ENCODE assay signal across 29 cellular contexts in the genomic region with DNA sequence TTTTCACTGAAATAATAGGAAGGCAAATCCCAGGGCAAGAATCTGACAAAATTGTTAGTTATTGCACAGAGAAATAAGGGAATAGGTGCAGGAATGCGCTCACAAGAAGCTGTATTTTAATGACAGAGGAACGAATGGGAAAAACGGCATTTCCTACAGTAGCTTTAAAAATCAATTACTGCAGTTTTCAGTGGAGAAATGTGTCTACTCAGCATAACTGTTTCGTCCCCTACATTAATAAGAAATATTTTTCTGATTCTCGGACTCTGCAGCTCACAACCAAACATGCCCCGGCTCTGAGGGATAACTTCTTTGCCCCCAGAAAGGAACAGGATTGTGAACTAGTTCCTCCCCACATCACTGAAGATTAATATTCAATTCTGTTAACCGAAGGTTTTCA. TPM values are rescaled to one million over a fixed set of nuclear protein-coding genes. Genes with fewer than 3 reads are reported as not detected.
DNase-seq lines count a peak whose midpoint lies in the region; ATAC-seq, FAIRE-seq and TF ChIP-seq lines count a peak whose summit lies in the region.
"Had no signal": no experiment of that assay in that cellular context is flagged by ENCODE, and none has a peak within 500 bp of the region (broad histone marks: within the 10 kb centered on the region; RNA-seq: fewer than 3 reads in every experiment).

No MANE protein-coding gene starts in this region.

- H3K79me2 ChIP-seq in HepG2 (ENCODE audit: insufficient read depth, low read length): no peaks in the 10 kb centered on the region
- H3K79me2 ChIP-seq in K562 (ENCODE audit: control insufficient read depth, insufficient read depth, low read length): no peaks in the 10 kb centered on the region

- H3K9me1 ChIP-seq in K562 (ENCODE audit: control insufficient read depth, insufficient read depth, low read length): no peaks in the 10 kb centered on the region

- H3K4me2 ChIP-seq in HepG2 (ENCODE audit: low read depth, low read length) (no peak overlapping the region), K562 (ENCODE audit: insufficient read depth, low read length) (no peak overlapping the region)
- H3K4me2 ChIP-seq: BLaER1 had no signal

- ATAC-seq in HepG2 (no peak), right lobe of liver (no peak), K562 (no peak), body of pancreas (no peak)
- ATAC-seq: GM12878 had no signal

- 12% methylated on average over 7 of the region's 7 CpGs for WGBS in HepG2 (ENCODE audit: low lambda C conversion rate)
- WGBS in right lobe of liver (ENCODE audit: insufficient coverage, low coverage, low lambda C conversion rate, missing lambda C conversion rate): 55% methylated on average over 6 of the region's 7 CpGs
- 1% methylated on average over 7 of the region's 7 CpGs for WGBS in K562 (ENCODE audit: insufficient coverage, low coverage, missing lambda C conversion rate)
- WGBS in body of pancreas, 2 donors: 54 to 56% methylated on average over 7 of the region's 7 CpGs

- no peak for TF ChIP-seq CTCF in HepG2 (CRISPR knock-in tag; IDR thresholded peaks at IDR 0.05)
- TF ChIP-seq CTCF in right lobe of liver (IDR thresholded peaks at IDR 0.05): no peak
- no peak for TF ChIP-seq CTCF in K562 (IDR thresholded peaks at IDR 0.05 in 2 of 3, conservative IDR thresholded peaks at IDR 0.05 in 1 of 3; ENCODE audit: insufficient read depth in 2 of 3, low read depth in 1 of 3, low read length in 3 of 3)
- no peak for TF ChIP-seq CTCF in body of pancreas (IDR thresholded peaks at IDR 0.05)
- no peak for TF ChIP-seq CTCF in GM13977 (IDR thresholded peaks at IDR 0.05; ENCODE audit: extremely low read depth, insufficient read depth, missing control alignments)

- H3K27ac ChIP-seq in HepG2 (ENCODE audit: extremely low read length, insufficient read depth, low read length) (no peak overlapping the region), right lobe of liver (no peak overlapping the region), K562 (ENCODE audit: extremely low read depth, low read depth, low read length) (no peak overlapping the region), body of pancreas (no peak overlapping the region)
- H3K27ac ChIP-seq: 22Rv1, BLaER1 had no signal

- FAIRE-seq in HepG2 (lab: Jason Lieb, UNC): no peak
- FAIRE-seq in K562 (lab: Jason Lieb, UNC): no peak
- FAIRE-seq: GM12878, GM12892, GM19239 had no signal

- no peaks in the 10 kb centered on the region for H4K20me1 ChIP-seq in HepG2 (ENCODE audit: insufficient read depth, low read length)
- no peaks in the 10 kb centered on the region for H4K20me1 ChIP-seq in K562 (replicated peaks; ENCODE audit: control insufficient read depth, insufficient read depth, low read length)
- H4K20me1 ChIP-seq: BLaER1 had no signal

- TF ChIP-seq EP300 in HepG2 (IDR thresholded peaks at IDR 0.05; ENCODE audit: low read depth in 2 of 2, low read length in 2 of 2) (no peak), HepG2 (CRISPR knock-in tag; IDR thresholded peaks at IDR 0.05; ENCODE audit: borderline replicate concordance) (no peak), K562 (IDR thresholded peaks at IDR 0.05; ENCODE audit: low read length) (no peak)

- no peak for TF ChIP-seq POLR2A in HepG2 (IDR thresholded peaks at IDR 0.05; ENCODE audit: insufficient read depth in 1 of 2, low read depth in 2 of 2, low read length in 2 of 2)
- no peak for TF ChIP-seq POLR2A in right lobe of liver (IDR thresholded peaks at IDR 0.05)
- no peak for TF ChIP-seq POLR2A in K562 (conservative IDR thresholded peaks at IDR 0.05)
- TF ChIP-seq POLR2A in body of pancreas (IDR thresholded peaks at IDR 0.05): no peak

- CTCF ChIA-PET in HepG2 (lab: Yijun Ruan, JAX; ENCODE audit: low intra/inter-chr PET ratio, low total read pairs): no interaction called here
- CTCF ChIA-PET in K562 (lab: Yijun Ruan, JAX; ENCODE audit: low intra/inter-chr PET ratio): no interaction called here

- H3K9me3 ChIP-seq in HepG2 (ENCODE audit: low read length) (no peaks in the 10 kb centered on the region), right lobe of liver (no peaks in the 10 kb centered on the region), K562 (replicated peaks; ENCODE audit: control insufficient read depth, insufficient read depth, low read depth, low read length) (no peaks in the 10 kb centered on the region), body of pancreas (no peaks in the 10 kb centered on the region)
- H3K9me3 ChIP-seq: BE2C, BLaER1 had no signal

- TF ChIP-seq RAD21 in HepG2 (CRISPR knock-in tag; IDR thresholded peaks at IDR 0.05) (no peak), K562 (CRISPR knock-in tag; conservative IDR thresholded peaks at IDR 0.05 in 1 of 2, IDR thresholded peaks at IDR 0.05 in 1 of 2) (no peak)

- H3K27me3 ChIP-seq in HepG2 (ENCODE audit: control insufficient read depth in 1 of 2, insufficient read depth in 2 of 2, low read length in 2 of 2) (peaks cover 1 to 4% of the 10 kb centered on the region in 2 experiments; a peak in 2 of 5 replicates), right lobe of liver (no peaks in the 10 kb centered on the region), K562 (ENCODE audit: control insufficient read depth in 2 of 2, insufficient read depth in 2 of 2, low read length in 2 of 2) (no peaks in the 10 kb centered on the region), body of pancreas (no peaks in the 10 kb centered on the region)
- H3K27me3 ChIP-seq: BE2C, BLaER1 had no signal

- DNase-seq in HepG2 (ENCODE audit: low spot score) (no peak), right lobe of liver (no peak), K562 (ENCODE audit: extremely low read depth in 1 of 4, low spot score in 3 of 4) (no peak), body of pancreas (no peak), GM13977 (ENCODE audit: low spot score) (no peak)
- DNase-seq: ACHN; BE2C; C1 segment of cervical spinal cord; CD4-positive, alpha-beta memory T cell; CD4-positive, CD25-positive, alpha-beta regulatory T cell; CD8-positive, alpha-beta memory T cell; COR-L47; DMS 273 treated with DMSO at 0.1 percent for 48 hours; DMS153; DMS53; DMS79; DND-41; EL; GDM1 had no signal

- intact Hi-C loops in HepG2 (cut with micrococcal nuclease; ENCODE audit: unreplicated experiment): no loop called here
- intact Hi-C loops in right lobe of liver (cut with DNase I): no loop called here
- intact Hi-C loops in K562 (cut with micrococcal nuclease): no loop called here
- intact Hi-C loops in body of pancreas (cut with DNase I): no loop called here

- H3K9ac ChIP-seq in HepG2 (ENCODE audit: insufficient read depth, low read depth, low read length) (no peak overlapping the region), K562 (ENCODE audit: insufficient read depth in 1 of 2, low read depth in 2 of 2, low read length in 2 of 2) (no peak overlapping the region)
- H3K9ac ChIP-seq: BLaER1 had no signal

- no peak overlapping the region for H2AFZ ChIP-seq in HepG2 (ENCODE audit: low read length)
- no peak overlapping the region for H2AFZ ChIP-seq in K562 (ENCODE audit: low read depth, low read length)

- no peaks in the 10 kb centered on the region for H3K4me1 ChIP-seq in HepG2 (ENCODE audit: insufficient read depth, low read length)
- H3K4me1 ChIP-seq in right lobe of liver: no peaks in the 10 kb centered on the region
- no peaks in the 10 kb centered on the region; a peak in 1 of 5 replicates for H3K4me1 ChIP-seq in K562 (replicated peaks in 1 of 2; ENCODE audit: control insufficient read depth in 2 of 2, insufficient read depth in 2 of 2, low read length in 2 of 2)
- no peaks in the 10 kb centered on the region for H3K4me1 ChIP-seq in body of pancreas
- H3K4me1 ChIP-seq: BE2C, BLaER1 had no signal

- POLR2A ChIA-PET in HepG2 (lab: Yijun Ruan, JAX) (no interaction called here), K562 (lab: Yijun Ruan, JAX) (no interaction called here)

- in situ Hi-C loops in HepG2 (cut with HindIII; ENCODE audit: extremely low pct_ligation_motif_present, low pct_unique_long_range_greater_than_20kb): no loop called here
- in situ Hi-C loops in K562 (cut with MboI): no loop called here
- in situ Hi-C loops in GM13977 (cut with MboI; ENCODE audit: low pct_unique_long_range_greater_than_20kb, low sequenced_read_pairs, unreplicated experiment): no loop called here

- no peaks in the 10 kb centered on the region for H3K36me3 ChIP-seq in HepG2 (replicated peaks in 1 of 2; ENCODE audit: control insufficient read depth in 1 of 2, insufficient read depth in 2 of 2, low read length in 2 of 2)
- H3K36me3 ChIP-seq in right lobe of liver: no peaks in the 10 kb centered on the region
- H3K36me3 ChIP-seq in K562 (ENCODE audit: control insufficient read depth, insufficient read depth, low read length): no peaks in the 10 kb centered on the region
- H3K36me3 ChIP-seq in body of pancreas (replicated peaks in 1 of 2; ENCODE audit: insufficient read depth in 1 of 2, low read depth in 2 of 2): no peaks in the 10 kb centered on the region
- H3K36me3 ChIP-seq: BE2C, BLaER1 had no signal

- no TSS peak for BruUV-seq in HepG2 (replicated peaks; lab: Mats Ljungman, UMichigan)
- BruUV-seq in K562 (replicated peaks; lab: Mats Ljungman, UMichigan): no TSS peak

- H3K4me3 ChIP-seq in HepG2 (replicated peaks in 1 of 3; ENCODE audit: insufficient read depth in 1 of 3, low read depth in 2 of 3, low read length in 3 of 3) (no peak overlapping the region), right lobe of liver (no peak overlapping the region), K562 (no peak overlapping the region), body of pancreas (no peak overlapping the region)
- H3K4me3 ChIP-seq: BLaER1, GM12878 had no signal

RNA-seq across cellular contexts. Expression of a gene that starts 44.9 kb away (rescaled TPM):
- total RNA-seq in HepG2 (2016; rRNA removed; fragmentation: Illumina TruSeq; extraction: Trizol): not detected in 2 replicates
- not detected in 2 replicates for total RNA-seq in HepG2 (2016; cell fraction: cytosol; rRNA removed; fragmentation: Illumina TruSeq; extraction: Trizol; ENCODE audit: low read depth)
- not detected in 2 replicates for total RNA-seq in HepG2 (2016; cell fraction: insoluble cytoplasmic fraction; rRNA removed; fragmentation: Illumina TruSeq; extraction: Trizol)
- total RNA-seq in HepG2 (2016; cell fraction: membrane; rRNA removed; fragmentation: Illumina TruSeq; extraction: Trizol): not detected in 2 replicates
- total RNA-seq in HepG2 (2016; cell fraction: nucleus; rRNA removed; fragmentation: Illumina TruSeq; extraction: Trizol): not detected in 2 replicates
- polyA plus RNA-seq in HepG2 (2011; rRNA removed): not detected in 2 replicates
- polyA plus RNA-seq in HepG2 (2011; cell fraction: cytosol; rRNA removed): 0.01 TPM in 1 of 2 replicates, not detected in the other
- polyA plus RNA-seq in HepG2 (2011; cell fraction: nucleus; rRNA removed): not detected in 2 replicates
- polyA plus RNA-seq in HepG2 (2012): not detected in 2 replicates
- not detected in 2 replicates for polyA plus RNA-seq in HepG2 (2016; cell fraction: cytosol; fragmentation: Illumina TruSeq; extraction: Trizol; ENCODE audit: low read depth)
- polyA plus RNA-seq in HepG2 (2016; cell fraction: insoluble cytoplasmic fraction; fragmentation: Illumina TruSeq; extraction: Trizol; ENCODE audit: low read depth): not detected in 2 replicates
- polyA plus RNA-seq in HepG2 (2016; cell fraction: membrane; fragmentation: Illumina TruSeq; extraction: Trizol; ENCODE audit: low read depth): not detected in 2 replicates
- not detected in 2 replicates for polyA plus RNA-seq in HepG2 (2016; cell fraction: nucleus; fragmentation: Illumina TruSeq; extraction: Trizol; ENCODE audit: insufficient read depth, low read depth)
- polyA minus RNA-seq in HepG2 (2011; rRNA and poly(A)+ RNA removed; ENCODE audit: low replicate concordance): not detected in 2 replicates
- not detected in 2 replicates for polyA minus RNA-seq in HepG2 (2011; cell fraction: cytosol; rRNA and poly(A)+ RNA removed)
- not detected in 2 replicates for polyA minus RNA-seq in HepG2 (2011; cell fraction: nucleus; rRNA and poly(A)+ RNA removed)
- not detected for total RNA-seq in right lobe of liver
- not detected in 2 replicates for total RNA-seq in K562 (2011; cell fraction: chromatin; rRNA removed; ENCODE audit: low replicate concordance)
- total RNA-seq in K562 (2011; cell fraction: nucleolus; rRNA removed): not detected in 2 replicates
- total RNA-seq in K562 (2011; cell fraction: nucleoplasm; rRNA removed): not detected in 2 replicates
- not detected in 2 replicates for total RNA-seq in K562 (2014; rRNA removed)
- total RNA-seq in K562 (2014; rRNA removed; fragmentation: Illumina TruSeq; extraction: Trizol): not detected in 2 replicates
- total RNA-seq in K562 (2015; rRNA removed; fragmentation: Illumina TruSeq; extraction: Trizol): not detected in 2 replicates
- not detected in 2 replicates for total RNA-seq in K562 (2021)
- not detected in 2 replicates for polyA plus RNA-seq in K562 (2011; rRNA removed)
- not detected in 2 replicates for polyA plus RNA-seq in K562 (2011; cell fraction: cytosol; rRNA removed)
- not detected in 2 replicates for polyA plus RNA-seq in K562 (2011; cell fraction: nucleus; rRNA removed)
- not detected in 2 replicates for polyA plus RNA-seq in K562 (2012)
- polyA plus RNA-seq in K562 (2014; fragmentation: Illumina TruSeq; extraction: Trizol): not detected in 2 replicates
- polyA plus RNA-seq in K562 (2014; fragmentation: Nextera tagmentation; extraction: Ambion mirVana): not detected
- polyA plus RNA-seq in K562 (2014; rRNA removed): not detected in 2 replicates
- polyA minus RNA-seq in K562 (2011; rRNA and poly(A)+ RNA removed): not detected in 2 replicates
- not detected in 2 replicates for polyA minus RNA-seq in K562 (2011; cell fraction: cytosol; rRNA and poly(A)+ RNA removed)
- polyA minus RNA-seq in K562 (2011; cell fraction: nucleus; rRNA and poly(A)+ RNA removed): not detected in 2 replicates
- 1 to 10 TPM; 4.0 to 4.2 TPM for total RNA-seq in body of pancreas
- total RNA-seq: A172; CD4-positive, alpha-beta memory T cell; CD4-positive, CD25-positive, alpha-beta regulatory T cell; Daoy; G401; GM12878 had no signal
- polyA plus RNA-seq: AG04450; CD14-positive monocyte; CD4-positive, alpha-beta memory T cell; CD4-positive, CD25-positive, alpha-beta regulatory T cell; GM12878 had no signal
